19 cellular contexts compared by ENCODE assay signal in genomic region chr4:98253499-98253898, GRCh38.
"Had no signal": no experiment of that assay in that cellular context is flagged by ENCODE, and none has a peak within 500 bp of the region (broad histone marks: within the 10 kb centered on the region; RNA-seq: fewer than 3 reads in every experiment).

No MANE protein-coding gene starts in this region.

- ATAC-seq: Panc1 had no signal

- DNase-seq: KBM-7, NCI-H1092, NCI-H1436, NCI-H187, NCI-H2029, NCI-H2081 treated with DMSO at 0.1 percent for 48 hours, NCI-H2171, NCI-H226, NCI-H446, NCI-H510A, NCI-H524 treated with DMSO at 0.1 percent for 48 hours, NCI-H69, NCI-H774, SHP77, SK-N-SH, SW 1271 had no signal

- H3K4me2 ChIP-seq: SK-N-SH had no signal

- H3K9me3 ChIP-seq: SK-N-SH had no signal

- H3K9me2 ChIP-seq: SK-N-SH had no signal

- H3K27ac ChIP-seq: HL-60, RWPE1 had no signal
